ENCODE assay signal across 25 cellular contexts in genomic region chr20:60332523-60332922, GRCh38.
"Had no signal": no experiment of that assay in that cellular context is flagged by ENCODE, and none has a peak within 500 bp of the region (broad histone marks: within the 10 kb centered on the region; RNA-seq: fewer than 3 reads in every experiment).

No MANE protein-coding gene starts in this region.

- H3K36me3 Mint-ChIP-seq: activated naive CD4-positive, alpha-beta T cell treated with anti-CD3 and anti-CD28 coated beads, Interleukin-2, amount 50 U/mL, for 24 hours had no signal

- H3K9me3 Mint-ChIP-seq: activated naive CD4-positive, alpha-beta T cell treated with anti-CD3 and anti-CD28 coated beads, Interleukin-2, amount 50 U/mL, for 24 hours; activated T-cell treated with anti-CD3 and anti-CD28 coated beads, Interleukin-2, amount 50 U/mL, for 24 hours; activated T-helper 1 cell treated with anti-CD3 and anti-CD28 coated beads, Interleukin-12 subunit alpha, Interleukin-12 subunit beta, Interleukin-2, Interleukin-4 antibody, amounts not matched to agents 30 ng/mL and 10 ng/mL and 1 ng/mL, durations not matched to agents 14 hours and 24 hours and 36 hours had no signal

- H3K27ac ChIP-seq: KMS-11 had no signal

- H3K27me3 Mint-ChIP-seq: activated naive CD4-positive, alpha-beta T cell treated with anti-CD3 and anti-CD28 coated beads, Interleukin-2, amount 50 U/mL, for 24 hours; activated T-cell treated with anti-CD3 and anti-CD28 coated beads, Interleukin-2, amount 50 U/mL, for 24 hours had no signal

- DNase-seq: activated CD4-positive, alpha-beta T cell treated with anti-CD3 and anti-CD28 coated beads for 48 hours; activated CD4-positive, alpha-beta T cell treated with anti-CD3 and anti-CD28 coated beads, Interleukin-2, amount 50 U/mL, for 4 hours; activated CD4-positive, CD25-positive, alpha-beta regulatory T cell treated with anti-CD3 and anti-CD28 coated beads, Interleukin-2, amount 50 U/mL, for 72 hours; activated CD8-positive, alpha-beta T cell treated with anti-CD3 and anti-CD28 coated beads, Interleukin-2, amount 10 ng/mL, durations not matched to agents 7 days and 5 days; activated effector memory CD4-positive, alpha-beta T cell treated with Interleukin-2 at 50 U/mL for 16 hours; activated naive CD4-positive, alpha-beta T cell; activated T-cell treated with anti-CD3 and anti-CD28 coated beads, Interleukin-2, amount 50 U/mL, for 24 hours; aorta; MM.1S; NCI-H1105; NCI-H1436 treated with DMSO at 0.1 percent for 48 hours; NCI-H2081; NCI-H510A treated with DMSO at 0.1 percent for 48 hours; NCI-H69; NK-92 treated with Interleukin-12 subunit alpha and Interleukin-12 subunit beta, amount 100 ng/mL, for 24 hours; OCI-M1; Right ventricle myocardium superior; RPMI8226; T-helper 17 cell; T-helper 9 cell had no signal

- H3K4me3 Mint-ChIP-seq: activated CD8-positive, alpha-beta T cell treated with anti-CD3 and anti-CD28 coated beads, Interleukin-2, amount 10 ng/mL, durations not matched to agents 7 days and 5 days; activated naive CD4-positive, alpha-beta T cell treated with anti-CD3 and anti-CD28 coated beads, Interleukin-2, amount 50 U/mL, for 24 hours; activated T-cell treated with anti-CD3 and anti-CD28 coated beads, Interleukin-2, amount 50 U/mL, for 24 hours; activated T-helper 1 cell treated with anti-CD3 and anti-CD28 coated beads, Interleukin-12 subunit alpha, Interleukin-12 subunit beta, Interleukin-2, Interleukin-4 antibody, amounts not matched to agents 30 ng/mL and 10 ng/mL and 1 ng/mL, durations not matched to agents 14 hours and 24 hours and 36 hours; T-helper 17 cell; WTC11 had no signal

- H3K27ac Mint-ChIP-seq: activated CD8-positive, alpha-beta T cell treated with anti-CD3 and anti-CD28 coated beads, Interleukin-2, amount 10 ng/mL, durations not matched to agents 7 days and 5 days; activated naive CD4-positive, alpha-beta T cell treated with anti-CD3 and anti-CD28 coated beads, Interleukin-2, amount 50 U/mL, for 24 hours; activated T-cell treated with anti-CD3 and anti-CD28 coated beads, Interleukin-2, amount 50 U/mL, for 24 hours; activated T-helper 1 cell treated with anti-CD3 and anti-CD28 coated beads, Interleukin-12 subunit alpha, Interleukin-12 subunit beta, Interleukin-2, Interleukin-4 antibody, amounts not matched to agents 30 ng/mL and 10 ng/mL and 1 ng/mL, durations not matched to agents 14 hours and 24 hours and 36 hours; T-helper 17 cell; WTC11 had no signal

- H3K4me1 Mint-ChIP-seq: activated naive CD4-positive, alpha-beta T cell treated with anti-CD3 and anti-CD28 coated beads, Interleukin-2, amount 50 U/mL, for 24 hours; WTC11 had no signal

- ATAC-seq: activated CD8-positive, alpha-beta T cell treated with anti-CD3 and anti-CD28 coated beads, Interleukin-2, amount 10 ng/mL, durations not matched to agents 7 days and 5 days; Panc1; T-helper 17 cell; WTC11 had no signal
